ENCODE assay signal across 29 cellular contexts in genomic region chr14:68866991-68867533, GRCh38.
"Had no signal": no experiment of that assay in that cellular context is flagged by ENCODE, and none has a peak within 500 bp of the region (broad histone marks: within the 10 kb centered on the region; RNA-seq: fewer than 3 reads in every experiment).

No MANE protein-coding gene starts in this region.

- H3K27ac ChIP-seq: brain microvascular endothelial cell, cardiac muscle cell, PC-9, SJSA1 had no signal

- FAIRE-seq: TTC549 had no signal

- H3K4me2 ChIP-seq: PC-9, SK-N-SH had no signal

- DNase-seq: activated CD4-positive, alpha-beta T cell treated with anti-CD3 and anti-CD28 coated beads, Interleukin-2, amount 10 ng/mL, durations not matched to agents 24 days and 14 days; activated CD4-positive, alpha-beta T cell treated with anti-CD3 and anti-CD28 coated beads, Interleukin-2, amount 50 U/mL, for 4 hours; activated CD8-positive, alpha-beta T cell treated with anti-CD3 and anti-CD28 coated beads for 36 hours; activated effector memory CD4-positive, alpha-beta T cell treated with anti-CD3 and anti-CD28 coated beads, Interleukin-2, amount 50 U/mL, for 16 hours; activated naive CD4-positive, alpha-beta T cell; activated naive CD4-positive, alpha-beta T cell treated with anti-CD3 and anti-CD28 coated beads, Interleukin-2, amount 50 U/mL, for 16 hours; activated naive CD8-positive, alpha-beta T cell treated with anti-CD3 and anti-CD28 coated beads for 36 hours; activated T-cell treated with anti-CD3 and anti-CD28 coated beads, Interleukin-2, amount 50 U/mL, for 1 hour; activated T-cell treated with anti-CD3 and anti-CD28 coated beads, Interleukin-2, amount 50 U/mL, for 72 hours; amniotic stem cell; aorta; brain microvascular endothelial cell; Karpas-422; NCI-H1105; NCI-H1417 treated with DMSO at 0.1 percent for 48 hours; NCI-H187 treated with DMSO at 0.1 percent for 48 hours; NCI-H2081; NCI-H345; NCI-H510A; NCI-H526; NCI-H748 treated with DMSO at 0.1 percent for 48 hours; NK-92 treated with Interleukin-12 subunit alpha and Interleukin-12 subunit beta, amount 100 ng/mL, for 24 hours; PC-9; SHP77 treated with DMSO at 0.1 percent for 48 hours; SK-N-SH had no signal

- H3K27me3 ChIP-seq: brain microvascular endothelial cell, cardiac muscle cell, SJSA1 had no signal

- H2AFZ ChIP-seq: PC-9 had no signal

- H3K4me1 ChIP-seq: SJSA1 had no signal

- H3K4me3 ChIP-seq: cardiac muscle cell, PC-9, SJSA1 had no signal

- ATAC-seq: activated CD8-positive, alpha-beta T cell treated with anti-CD3 and anti-CD28 coated beads for 36 hours; activated T-cell treated with anti-CD3 and anti-CD28 coated beads, Interleukin-2, amount 50 U/mL, for 72 hours; activated T-helper 17 cell treated with anti-CD3 and anti-CD28 coated beads, Interleukin-2, amount 50 U/mL, for 72 hours had no signal

- H3K9me2 ChIP-seq: SK-N-SH had no signal

- H3K9ac ChIP-seq: SK-N-SH had no signal

- H3K9me3 ChIP-seq: SJSA1, SK-N-SH had no signal
